ENCODE assay signal across 8 cellular contexts in the genomic region with DNA sequence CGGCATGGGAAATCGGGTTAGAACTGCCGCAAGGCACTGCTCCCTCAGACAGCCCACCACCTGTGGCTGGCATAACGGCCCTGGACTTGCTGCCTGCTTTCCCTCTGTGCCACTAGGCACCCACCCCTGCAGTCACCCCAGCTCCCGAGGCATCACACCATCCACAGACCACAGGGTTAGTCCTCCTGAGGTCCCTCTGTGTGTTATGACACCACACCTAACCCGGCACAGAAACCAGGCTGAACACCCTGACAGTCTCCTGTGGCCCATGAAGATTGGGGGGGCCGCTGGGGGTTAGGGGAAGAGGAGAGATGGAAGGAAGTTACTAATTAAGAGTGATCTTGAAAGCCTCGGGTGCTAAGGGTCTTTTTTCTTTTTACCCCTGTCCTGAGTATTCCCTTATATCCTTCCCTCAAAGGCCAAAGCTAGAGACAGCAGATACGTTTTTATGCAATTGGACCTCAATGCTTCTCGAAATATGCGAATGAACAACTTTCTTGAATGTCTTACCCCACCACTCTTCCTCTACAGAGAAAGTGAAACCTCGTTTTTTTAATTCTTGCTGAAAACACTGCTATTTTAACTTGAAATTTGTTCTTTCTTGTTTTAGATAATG. TPM values are rescaled to one million over a fixed set of nuclear protein-coding genes. Genes with fewer than 3 reads are reported as not detected.
DNase-seq lines count a peak whose midpoint lies in the region; ATAC-seq and TF ChIP-seq lines count a peak whose summit lies in the region.

No MANE protein-coding gene starts in this region.

- DNase-seq in CD14-positive monocyte (ENCODE audit: low spot score) (peak; percentile 59), fibroblast of peridontal ligament (ENCODE audit: extremely low read depth) (peak; percentile 56), NCI-H187 (lab: John Stamatoyannopoulos, UW) (no peak), NCI-H524 (lab: John Stamatoyannopoulos, UW) (no peak)
- peak; percentile 76 for DNase-seq in activated CD4-positive, alpha-beta T cell treated with anti-CD3 and anti-CD28 coated beads, Interleukin-2, amount 10 ng/mL, durations not matched to agents 7 days and 5 days
- DNase-seq in stimulated activated CD8-positive, alpha-beta memory T cell treated with anti-CD3 and anti-CD28 coated beads, Interleukin-12 subunit alpha, Interleukin-12 subunit beta, amount 100 ng/mL, for 1 hour (ENCODE audit: low read depth): peak; percentile 33

- H3K4me1 Mint-ChIP-seq in CD14-positive monocyte: peaks cover 74% of the 10 kb centered on the region
- H3K4me1 Mint-ChIP-seq in activated CD4-positive, alpha-beta T cell treated with anti-CD3 and anti-CD28 coated beads, Interleukin-2, amount 10 ng/mL, durations not matched to agents 7 days and 5 days: peaks cover 65% of the 10 kb centered on the region

- peaks cover 15 to 22% of the 10 kb centered on the region in 2 donors for H3K36me3 Mint-ChIP-seq in CD14-positive monocyte
- H3K36me3 Mint-ChIP-seq in activated CD4-positive, alpha-beta T cell treated with anti-CD3 and anti-CD28 coated beads, Interleukin-2, amount 10 ng/mL, durations not matched to agents 7 days and 5 days (ENCODE audit: low read depth): peaks cover 52% of the 10 kb centered on the region

- ATAC-seq in HG02759 (IDR thresholded peaks at IDR 0.05; ENCODE audit: unreplicated experiment): peak; percentile 60
- ATAC-seq in GM18858 (IDR thresholded peaks at IDR 0.05; ENCODE audit: unreplicated experiment): no peak

- POLR2A ChIA-PET in activated CD4-positive, alpha-beta T cell treated with anti-CD3 and anti-CD28 coated beads, Interleukin-2, amount 10 ng/mL, durations not matched to agents 7 days and 5 days (lab: Charles Lee): no interaction called here

- no peaks in the 10 kb centered on the region for H3K9me3 Mint-ChIP-seq in CD14-positive monocyte
- no peaks in the 10 kb centered on the region for H3K9me3 Mint-ChIP-seq in activated CD4-positive, alpha-beta T cell treated with anti-CD3 and anti-CD28 coated beads, Interleukin-2, amount 10 ng/mL, durations not matched to agents 7 days and 5 days

- CTCF ChIA-PET in activated CD4-positive, alpha-beta T cell treated with anti-CD3 and anti-CD28 coated beads, Interleukin-2, amount 10 ng/mL, durations not matched to agents 7 days and 5 days (lab: Charles Lee): interaction anchor here (0.5 to 1.4 kb wide), 5 partner anchors 11 to 606 kb away, joined by 3 read pairs; no protein-coding TSS in a partner anchor

- peak overlapping the region; percentile 79 to 84 for H3K4me3 Mint-ChIP-seq in CD14-positive monocyte
- H3K4me3 Mint-ChIP-seq in activated CD4-positive, alpha-beta T cell treated with anti-CD3 and anti-CD28 coated beads, Interleukin-2, amount 10 ng/mL, durations not matched to agents 7 days and 5 days: peak overlapping the region; percentile 85

- TF ChIP-seq CTCF in CD14-positive monocyte (IDR thresholded peaks at IDR 0.05): no peak

- peak overlapping the region; percentile 94 to 99 (median 98) for H3K27ac Mint-ChIP-seq in CD14-positive monocyte
- H3K27ac Mint-ChIP-seq in activated CD4-positive, alpha-beta T cell treated with anti-CD3 and anti-CD28 coated beads, Interleukin-2, amount 10 ng/mL, durations not matched to agents 7 days and 5 days: peak overlapping the region; percentile 97

- no peaks in the 10 kb centered on the region for H3K27me3 Mint-ChIP-seq in CD14-positive monocyte (ENCODE audit: low read depth in 3 of 3)
- H3K27me3 Mint-ChIP-seq in activated CD4-positive, alpha-beta T cell treated with anti-CD3 and anti-CD28 coated beads, Interleukin-2, amount 10 ng/mL, durations not matched to agents 7 days and 5 days: no peaks in the 10 kb centered on the region

- intact Hi-C loops in CD14-positive monocyte (cut with micrococcal nuclease): loop anchor here in 1 of 2 donors (2.0 kb wide), 1 partner anchor 16 kb away; no protein-coding TSS in a partner anchor

RNA-seq across cellular contexts. Expression of gene CYTH1, which starts 7.0 kb away (rescaled TPM):
- polyA plus RNA-seq in CD14-positive monocyte: 10 to 100 TPM; 68.6 to 80.9 TPM
- 100 to 1,000 TPM; 244 to 251 TPM for total RNA-seq in activated CD4-positive, alpha-beta T cell treated with anti-CD3 and anti-CD28 coated beads, Interleukin-2, amount 10 ng/mL, durations not matched to agents 7 days and 5 days

Comparison
In these comparisons a context has a peak if more than half of its experiments do, and no peak if none do; other contexts are left out.
1. DNase-seq: peak in CD14-positive monocyte (single experiment), activated CD4-positive, alpha-beta T cell treated with anti-CD3 and anti-CD28 coated beads, Interleukin-2, amount 10 ng/mL, durations not matched to agents 7 days and 5 days (single experiment), fibroblast of peridontal ligament (single experiment) and stimulated activated CD8-positive, alpha-beta memory T cell treated with anti-CD3 and anti-CD28 coated beads, Interleukin-12 subunit alpha, Interleukin-12 subunit beta, amount 100 ng/mL, for 1 hour (single experiment); none in NCI-H187 (0 of 2) and NCI-H524 (0 of 2).